ENCODE assay signal across 20 cellular contexts in the genomic region with DNA sequence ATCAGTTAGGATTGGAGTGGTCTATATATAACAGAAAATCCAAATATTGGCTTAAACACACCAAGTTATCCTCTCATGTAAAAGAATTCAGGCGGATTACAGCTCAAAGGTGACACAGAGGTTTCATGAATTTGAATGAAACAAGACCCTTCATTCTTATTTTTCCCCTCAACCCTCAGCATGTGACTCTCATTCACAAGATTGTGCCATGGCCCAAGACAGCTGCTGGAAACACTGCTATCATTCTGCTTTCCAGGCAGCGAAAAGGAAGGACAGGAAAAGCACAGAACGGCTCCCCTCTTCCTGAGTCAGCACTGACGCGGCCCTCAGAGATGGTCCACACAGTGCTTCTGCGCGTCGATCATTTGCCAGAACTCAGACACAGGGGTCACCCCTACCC.
"Had no signal": no experiment of that assay in that cellular context is flagged by ENCODE, and none has a peak within 500 bp of the region (broad histone marks: within the 10 kb centered on the region; RNA-seq: fewer than 3 reads in every experiment).

No MANE protein-coding gene starts in this region.

- H3K27ac Mint-ChIP-seq: activated naive CD4-positive, alpha-beta T cell treated with anti-CD3 and anti-CD28 coated beads, Interleukin-2, amount 50 U/mL, for 24 hours; activated T-cell treated with anti-CD3 and anti-CD28 coated beads, Interleukin-2, amount 50 U/mL, for 72 hours; nephron had no signal

- H3K4me2 ChIP-seq: hepatocyte had no signal

- H3K27me3 ChIP-seq: hepatocyte, upper lobe of right lung had no signal

- H3K4me3 ChIP-seq: breast epithelium, coronary artery, esophagus muscularis mucosa, hepatocyte, lower lobe of right lung, spleen, upper lobe of right lung had no signal

- DNase-seq: activated CD4-positive, alpha-beta T cell treated with anti-CD3 and anti-CD28 coated beads, Interleukin-2, amount 50 U/mL, for 4 hours; activated effector memory CD4-positive, alpha-beta T cell treated with anti-CD3 and anti-CD28 coated beads, Interleukin-2, amount 50 U/mL, for 16 hours; activated T-cell treated with anti-CD3 and anti-CD28 coated beads, Interleukin-2, amount 50 U/mL, for 72 hours; effector CD8-positive, alpha-beta T cell; lower lobe of right lung; retina; spleen; stimulated activated naive CD4-positive, alpha-beta T cell; T-helper 2 cell; upper lobe of right lung; WERI-Rb-1 had no signal

- H2AFZ ChIP-seq: hepatocyte had no signal

- H3K36me3 ChIP-seq: breast epithelium, esophagus muscularis mucosa, lower lobe of right lung, spleen, upper lobe of right lung, WERI-Rb-1 had no signal

- H3K9me3 ChIP-seq: breast epithelium, esophagus muscularis mucosa, lower lobe of right lung, spleen, upper lobe of right lung had no signal

- ATAC-seq: activated T-cell treated with anti-CD3 and anti-CD28 coated beads, Interleukin-2, amount 50 U/mL, for 72 hours; lower lobe of right lung; upper lobe of right lung had no signal

- H3K4me1 ChIP-seq: breast epithelium, esophagus muscularis mucosa, lower lobe of right lung, spleen, upper lobe of right lung had no signal

- FAIRE-seq: astrocyte, endothelial cell of umbilical vein, keratinocyte had no signal

- H3K4me3 Mint-ChIP-seq: activated naive CD4-positive, alpha-beta T cell treated with anti-CD3 and anti-CD28 coated beads, Interleukin-2, amount 50 U/mL, for 24 hours; activated T-cell treated with anti-CD3 and anti-CD28 coated beads, Interleukin-2, amount 50 U/mL, for 72 hours; nephron had no signal

- H3K27ac ChIP-seq: breast epithelium, coronary artery, esophagus muscularis mucosa, hepatocyte, lower lobe of right lung, spleen, upper lobe of right lung, WERI-Rb-1 had no signal

- H3K27me3 Mint-ChIP-seq: activated naive CD4-positive, alpha-beta T cell treated with anti-CD3 and anti-CD28 coated beads, Interleukin-2, amount 50 U/mL, for 24 hours had no signal

- H3K79me2 ChIP-seq: hepatocyte had no signal

- H3K9me3 Mint-ChIP-seq: activated naive CD4-positive, alpha-beta T cell treated with anti-CD3 and anti-CD28 coated beads, Interleukin-2, amount 50 U/mL, for 24 hours; nephron had no signal

- H3K36me3 Mint-ChIP-seq: activated naive CD4-positive, alpha-beta T cell treated with anti-CD3 and anti-CD28 coated beads, Interleukin-2, amount 50 U/mL, for 24 hours had no signal

- H3K4me1 Mint-ChIP-seq: activated naive CD4-positive, alpha-beta T cell treated with anti-CD3 and anti-CD28 coated beads, Interleukin-2, amount 50 U/mL, for 24 hours; nephron had no signal
